In the genomic region with DNA sequence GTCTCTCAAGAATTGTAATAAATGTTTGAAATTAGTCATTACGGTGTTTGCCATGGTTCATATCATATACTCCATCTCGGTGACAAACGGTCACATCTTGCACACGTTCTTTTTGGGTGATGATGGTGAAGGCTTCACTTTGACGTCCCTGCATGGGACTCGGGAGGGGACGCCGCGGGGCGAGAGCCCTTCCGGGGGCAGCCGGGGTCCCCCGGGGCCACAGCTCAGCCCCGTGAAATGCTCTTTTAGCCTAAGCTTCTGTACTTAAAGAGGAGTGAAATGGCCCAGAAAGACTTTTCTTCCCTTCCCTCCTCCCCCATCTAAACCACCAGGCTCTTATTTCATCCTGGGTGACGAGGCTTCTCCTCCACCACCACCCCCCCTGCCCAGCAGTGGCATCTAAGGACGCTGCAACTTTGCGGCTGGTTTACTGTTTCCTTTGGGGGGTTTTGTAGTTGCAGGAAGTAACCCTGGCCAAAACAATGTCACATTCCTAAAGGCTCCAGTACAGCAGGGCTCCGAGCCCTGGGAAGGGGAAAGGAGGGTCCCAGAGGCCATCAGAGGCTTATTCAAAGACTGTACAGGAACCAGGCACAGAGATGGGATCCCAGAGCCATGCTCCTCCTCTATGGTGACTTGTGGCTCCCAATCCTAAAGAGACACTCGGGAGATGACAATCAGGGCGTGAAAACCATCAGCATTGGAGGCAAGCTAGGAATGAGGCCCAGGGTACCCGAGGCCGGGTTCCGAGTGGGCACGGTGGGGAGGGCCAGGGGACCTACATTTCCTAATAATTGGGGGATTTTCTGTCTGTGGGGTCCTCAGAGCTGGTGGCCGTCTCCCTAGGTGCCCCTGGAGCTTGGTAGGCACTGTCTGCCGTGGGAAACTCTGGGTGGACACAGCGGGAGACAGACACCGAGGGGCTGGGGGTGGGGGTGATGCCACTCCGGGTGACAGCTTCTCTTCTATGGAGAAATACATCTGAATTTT, we compare ENCODE assay signal across 9 cellular contexts.
DNase-seq lines count a peak whose midpoint lies in the region; ATAC-seq and FAIRE-seq lines count a peak whose summit lies in the region.
"Had no signal": no experiment of that assay in that cellular context is flagged by ENCODE, and none has a peak within 500 bp of the region (broad histone marks: within the 10 kb centered on the region; RNA-seq: fewer than 3 reads in every experiment).

No MANE protein-coding gene starts in this region.

- peak; percentile 32 for DNase-seq in NCI-H82 treated with DMSO at 0.1 percent for 48 hours (lab: John Stamatoyannopoulos, UW; ENCODE audit: unreplicated experiment)
- peak; percentile 69 for DNase-seq in activated T-cell treated with anti-CD3 and anti-CD28 coated beads, Interleukin-2, amount 50 U/mL, for 24 hours
- peak; percentile 71 for DNase-seq in mesenteric fat pad (ENCODE audit: low spot score)
- DNase-seq in stimulated activated CD8-positive, alpha-beta memory T cell treated with anti-CD3 and anti-CD28 coated beads, Interleukin-7, amount 100 ng/mL, for 4 hours (ENCODE audit: low read depth in 2 of 2): peak; percentile 20 to 26
- no peak for DNase-seq in mucosa of gallbladder (ENCODE audit: low spot score)
- no peak for DNase-seq in RCC 7860 (ENCODE audit: low spot score)

- peak overlapping the region; percentile 91 for H3K27ac Mint-ChIP-seq in activated T-cell treated with anti-CD3 and anti-CD28 coated beads, Interleukin-2, amount 50 U/mL, for 24 hours
- H3K27ac Mint-ChIP-seq: IgD-negative memory B cell had no signal

- no peak for FAIRE-seq in RCC 7860 (lab: Jason Lieb, UNC)

- H3K36me3 Mint-ChIP-seq in activated T-cell treated with anti-CD3 and anti-CD28 coated beads, Interleukin-2, amount 50 U/mL, for 24 hours (ENCODE audit: low read depth): no peaks in the 10 kb centered on the region
- H3K36me3 Mint-ChIP-seq: IgD-negative memory B cell had no signal

- peaks cover 31% of the 10 kb centered on the region for H3K4me1 Mint-ChIP-seq in activated T-cell treated with anti-CD3 and anti-CD28 coated beads, Interleukin-2, amount 50 U/mL, for 24 hours (ENCODE audit: low read depth)

- H3K9me3 Mint-ChIP-seq in activated T-cell treated with anti-CD3 and anti-CD28 coated beads, Interleukin-2, amount 50 U/mL, for 24 hours: no peaks in the 10 kb centered on the region
- H3K9me3 Mint-ChIP-seq: IgD-negative memory B cell had no signal

- ATAC-seq in GM19467 (IDR thresholded peaks at IDR 0.05; ENCODE audit: unreplicated experiment): no peak
- no peak for ATAC-seq in HG03196 (IDR thresholded peaks at IDR 0.05; ENCODE audit: unreplicated experiment)

- H3K4me3 Mint-ChIP-seq in activated T-cell treated with anti-CD3 and anti-CD28 coated beads, Interleukin-2, amount 50 U/mL, for 24 hours: peak overlapping the region; percentile 65

- H3K27me3 Mint-ChIP-seq in activated T-cell treated with anti-CD3 and anti-CD28 coated beads, Interleukin-2, amount 50 U/mL, for 24 hours: peaks cover 2% of the 10 kb centered on the region

Comparison
In these comparisons a context has a peak if more than half of its experiments do, and no peak if none do; other contexts are left out.
1. DNase-seq: peak in NCI-H82 treated with DMSO at 0.1 percent for 48 hours (single experiment), activated T-cell treated with anti-CD3 and anti-CD28 coated beads, Interleukin-2, amount 50 U/mL, for 24 hours (single experiment), mesenteric fat pad (single experiment) and stimulated activated CD8-positive, alpha-beta memory T cell treated with anti-CD3 and anti-CD28 coated beads, Interleukin-7, amount 100 ng/mL, for 4 hours (2 of 2); none in mucosa of gallbladder (single experiment) and RCC 7860 (single experiment).